Comparison of ENCODE assay signal across 8 cellular contexts in genomic region chr3:42247576-42248027, GRCh38. TPM values are rescaled to one million over a fixed set of nuclear protein-coding genes. Genes with fewer than 3 reads are reported as not detected.
DNase-seq lines count a peak whose midpoint lies in the region; ATAC-seq and TF ChIP-seq lines count a peak whose summit lies in the region.

No MANE protein-coding gene starts in this region.

- DNase-seq in AG09309 (ENCODE audit: low read depth), result peak; percentile 14
- DNase-seq in Jurkat, Clone E6-1 (ENCODE audit: low read depth, low spot score), result peak; percentile 69
- peak; percentile 35 for DNase-seq in SK-N-MC (ENCODE audit: low read depth, low spot score)
- peak; percentile 76 for DNase-seq in activated naive CD4-positive, alpha-beta T cell treated with anti-CD3 and anti-CD28 coated beads, Interleukin-2, amount 10 ng/mL, durations not matched to agents 7 days and 5 days
- DNase-seq in Right ventricle myocardium superior, result peak; percentile 49
- no peak for DNase-seq in retinal pigment epithelial cell (ENCODE audit: low read depth)

- peaks cover 41% of the 10 kb centered on the region for H3K27me3 Mint-ChIP-seq in activated naive CD4-positive, alpha-beta T cell treated with anti-CD3 and anti-CD28 coated beads, Interleukin-2, amount 10 ng/mL, durations not matched to agents 7 days and 5 days

- H3K36me3 Mint-ChIP-seq in activated naive CD4-positive, alpha-beta T cell treated with anti-CD3 and anti-CD28 coated beads, Interleukin-2, amount 10 ng/mL, durations not matched to agents 7 days and 5 days, result no peaks in the 10 kb centered on the region

- peak; percentile 75 for TF ChIP-seq CTCF in AG09309 (IDR thresholded peaks at IDR 0.05; ENCODE audit: control insufficient read depth, insufficient read depth, low read depth, low read length, missing control alignments)
- TF ChIP-seq CTCF in retinal pigment epithelial cell (conservative IDR thresholded peaks at IDR 0.05; ENCODE audit: low read depth, low read length), result peak; percentile 76

- H3K4me3 ChIP-seq in AG09309 (ENCODE audit: control insufficient read depth, low read depth, low read length) (no peak overlapping the region), SK-N-MC (peak overlapping the region; percentile 45), retinal pigment epithelial cell (ENCODE audit: low read length) (no peak overlapping the region)
- H3K4me3 ChIP-seq in Jurkat, Clone E6-1 (ENCODE audit: low read length), result no peak overlapping the region

- H3K27ac ChIP-seq in SK-N-MC, result no peak overlapping the region

- peaks cover 2% of the 10 kb centered on the region for H3K4me1 Mint-ChIP-seq in activated naive CD4-positive, alpha-beta T cell treated with anti-CD3 and anti-CD28 coated beads, Interleukin-2, amount 10 ng/mL, durations not matched to agents 7 days and 5 days

- H3K9ac ChIP-seq in SK-N-MC (ENCODE audit: insufficient read length), result no peak overlapping the region

- no peaks in the 10 kb centered on the region for H3K36me3 ChIP-seq in SK-N-MC (ENCODE audit: insufficient read depth, low read length)

- H3K9me3 ChIP-seq in SK-N-MC (ENCODE audit: low read depth, low read length), result no peaks in the 10 kb centered on the region

- H3K9me3 Mint-ChIP-seq in activated naive CD4-positive, alpha-beta T cell treated with anti-CD3 and anti-CD28 coated beads, Interleukin-2, amount 10 ng/mL, durations not matched to agents 7 days and 5 days, result no peaks in the 10 kb centered on the region

- CTCF ChIA-PET in activated naive CD4-positive, alpha-beta T cell treated with anti-CD3 and anti-CD28 coated beads, Interleukin-2, amount 10 ng/mL, durations not matched to agents 7 days and 5 days (lab: Charles Lee), result interaction anchor here (0.7 to 4.9 kb wide), 30 partner anchors 8 to 500 kb away, joined by 3 to 103 read pairs (median 4); partner anchors contain the start of gene VIPR1

- intact Hi-C loops in Right ventricle myocardium superior (cut with DNase I), result loop anchor here (5.0 kb wide), 1 partner anchor 195 kb away; no protein-coding TSS in a partner anchor

- no peak overlapping the region for H3K27ac Mint-ChIP-seq in activated naive CD4-positive, alpha-beta T cell treated with anti-CD3 and anti-CD28 coated beads, Interleukin-2, amount 10 ng/mL, durations not matched to agents 7 days and 5 days

- no peak overlapping the region for H3K4me3 Mint-ChIP-seq in activated naive CD4-positive, alpha-beta T cell treated with anti-CD3 and anti-CD28 coated beads, Interleukin-2, amount 10 ng/mL, durations not matched to agents 7 days and 5 days

- peak; percentile 75 for ATAC-seq in GM18868 (IDR thresholded peaks at IDR 0.05; ENCODE audit: unreplicated experiment)
- peak; percentile 75 for ATAC-seq in Right ventricle myocardium superior (ENCODE audit: poor library complexity)
- ATAC-seq in HG03039 (IDR thresholded peaks at IDR 0.05; ENCODE audit: unreplicated experiment), result no peak

RNA-seq across cellular contexts. Expression of gene CCK, which starts 18.4 kb away (rescaled TPM):
- polyA plus RNA-seq in Jurkat, Clone E6-1 (2012; ENCODE audit: insufficient read depth, insufficient read length), result not detected
- not detected for total RNA-seq in Right ventricle myocardium superior
